Comparison of ENCODE assay signal across 9 cellular contexts in genomic region chr15:42591238-42591936, GRCh38. TPM values are rescaled to one million over a fixed set of nuclear protein-coding genes. Genes with fewer than 3 reads are reported as not detected.
DNase-seq lines count a peak whose midpoint lies in the region; ATAC-seq and TF ChIP-seq lines count a peak whose summit lies in the region.
"Had no signal": no experiment of that assay in that cellular context is flagged by ENCODE, and none has a peak within 500 bp of the region (broad histone marks: within the 10 kb centered on the region; RNA-seq: fewer than 3 reads in every experiment).

No MANE protein-coding gene starts in this region.

- CTCF ChIA-PET in RWPE1 (lab: Yijun Ruan, JAX) = interaction anchor here (0.6 to 1.2 kb wide), 3 partner anchors 8 to 287 kb away, joined by 3 to 9 read pairs (median 3); no protein-coding TSS in a partner anchor

- peak; percentile 32; the same call in 1 of the 2 replicates for TF ChIP-seq CTCF in RWPE1 (conservative IDR thresholded peaks at IDR 0.05; ENCODE audit: low read depth)
- TF ChIP-seq CTCF in foreskin fibroblast (IDR thresholded peaks at IDR 0.05; ENCODE audit: low read depth, low read length) = peak; percentile 12
- TF ChIP-seq CTCF in transverse colon (IDR thresholded peaks at IDR 0.05) = peak; percentile 29 to 63 (median 45)

- no peaks in the 10 kb centered on the region for H3K27me3 ChIP-seq in transverse colon
- H3K27me3 ChIP-seq: MG63 had no signal

- no peaks in the 10 kb centered on the region for H3K36me3 ChIP-seq in transverse colon
- H3K36me3 ChIP-seq: MG63 had no signal

- intact Hi-C loops in transverse colon (cut with DNase I; ENCODE audit: low total_unique reads) = no loop called here

- H3K4me3 ChIP-seq in foreskin fibroblast (ENCODE audit: low read depth in 1 of 2, low read length in 2 of 2) (no peak overlapping the region), transverse colon (no peak overlapping the region)
- H3K4me3 ChIP-seq: MG63 had no signal

- no peak for TF ChIP-seq POLR2A in transverse colon (IDR thresholded peaks at IDR 0.05)

- ATAC-seq in GM21390 (IDR thresholded peaks at IDR 0.05; ENCODE audit: unreplicated experiment) (no peak), GM21515 (IDR thresholded peaks at IDR 0.05; ENCODE audit: unreplicated experiment) (no peak)

- peaks cover 5 to 40% (median 26%) of the 10 kb centered on the region in 4 donors for H3K4me1 ChIP-seq in transverse colon

- H3K27ac ChIP-seq in RWPE1 = no peak overlapping the region
- H3K27ac ChIP-seq in transverse colon = peak overlapping the region; percentile 53 to 81 (median 78)

- in situ Hi-C loops in transverse colon (cut with MboI; ENCODE audit: low pct_ligation_motif_present in 1 of 4, low pct_unique_long_range_greater_than_20kb in 1 of 4, low sequenced_read_pairs in 3 of 4) = loop anchor here in 1 of 4 donors (10.0 kb wide), 1 partner anchor 63 kb away; no protein-coding TSS in a partner anchor

- POLR2A ChIA-PET in RWPE1 (lab: Yijun Ruan, JAX; ENCODE audit: low non-redundant PET) = no interaction called here

- no peak for TF ChIP-seq EP300 in transverse colon (IDR thresholded peaks at IDR 0.05; ENCODE audit: low read depth)

- WGBS in transverse colon (ENCODE audit: low coverage in 1 of 2), 2 donors = 58 to 59% methylated on average over 9 to 10 of the region's 10 CpGs

- DNase-seq in NOMO-1 treated with DMSO at 0.1 percent for 48 hours (lab: John Stamatoyannopoulos, UW; ENCODE audit: unreplicated experiment) (peak; percentile 5), NOMO-1 treated with dmso at 0.1 percent for 144 hours (lab: John Stamatoyannopoulos, UW; ENCODE audit: unreplicated experiment) (no peak), RWPE1 (ENCODE audit: low spot score) (no peak), foreskin fibroblast (peak; percentile 39 to 67), transverse colon (no peak)
- no peak for DNase-seq in NK-92 treated with Interleukin-12 subunit alpha and Interleukin-12 subunit beta, amount 100 ng/mL, for 24 hours (lab: John Stamatoyannopoulos, UW)
- DNase-seq: MG63 had no signal

- no peaks in the 10 kb centered on the region for H3K9me3 ChIP-seq in transverse colon
- H3K9me3 ChIP-seq: MG63 had no signal

RNA-seq across cellular contexts. Expression of gene STARD9, which starts 16.0 kb away (rescaled TPM):
- total RNA-seq in transverse colon = 10 to 100 TPM; 11.1 to 52.5 (median 22.4) TPM

RNA-seq across cellular contexts. Expression of gene HAUS2, which starts 42.7 kb away (rescaled TPM):
- 10 to 100 TPM; 10.6 to 27.5 (median 13.6) TPM for total RNA-seq in transverse colon

RNA-seq across cellular contexts. Expression of gene LRRC57, which starts 42.8 kb away (rescaled TPM):
- 10 to 100 TPM; 12.3 to 42.4 (median 28.7) TPM for total RNA-seq in transverse colon

Comparison
In these comparisons a context has a peak if more than half of its experiments do, and no peak if none do; other contexts are left out.
1. DNase-seq: peak in NOMO-1 treated with DMSO at 0.1 percent for 48 hours (single experiment) and foreskin fibroblast (2 of 2); none in NOMO-1 treated with dmso at 0.1 percent for 144 hours (single experiment), RWPE1 (single experiment), transverse colon (single experiment) and NK-92 treated with Interleukin-12 subunit alpha and Interleukin-12 subunit beta, amount 100 ng/mL, for 24 hours (single experiment).
2. Peak in every context shown above with its lines, with median percentiles within 50 percentile points of each other: CTCF ChIP-seq.